Comparison of ENCODE assay signal across 9 cellular contexts in the genomic region with DNA sequence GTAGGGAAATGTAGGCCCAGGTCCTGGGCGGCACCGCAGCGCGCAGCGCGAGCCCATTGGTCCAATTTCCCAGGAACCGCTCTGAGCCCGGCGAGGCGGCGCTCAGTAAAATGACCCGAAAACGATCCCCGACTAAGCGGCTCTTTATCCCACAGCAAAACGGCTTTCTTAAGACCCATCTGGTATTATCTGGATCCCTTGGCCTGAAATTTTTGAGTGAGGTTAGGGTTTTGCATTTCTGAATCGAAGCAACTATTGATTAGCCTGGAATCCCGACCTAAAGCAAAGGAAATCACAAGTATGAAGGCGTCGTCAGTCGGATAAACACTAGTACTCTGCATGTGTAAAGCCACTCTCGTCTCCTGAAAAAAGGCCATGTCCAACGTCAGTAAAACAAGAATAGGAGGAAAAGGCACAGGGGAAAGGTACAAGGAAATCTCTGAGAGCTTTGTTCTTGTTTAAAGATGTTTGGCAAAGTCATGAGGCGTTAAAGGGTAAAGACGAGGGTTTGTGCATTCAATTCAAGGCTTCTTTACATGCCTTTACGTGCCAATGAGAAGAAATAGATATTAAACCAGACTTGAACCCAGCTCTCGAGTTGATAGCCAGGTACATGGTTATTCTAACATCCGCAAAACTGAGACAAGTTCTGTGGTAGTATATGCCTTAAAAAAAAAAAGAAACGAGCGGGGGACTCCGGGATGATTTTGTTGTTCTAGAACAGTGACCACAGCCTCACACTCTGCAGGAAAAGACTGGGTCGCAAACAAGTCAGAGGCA. TPM values are rescaled to one million over a fixed set of nuclear protein-coding genes. Genes with fewer than 3 reads are reported as not detected.
DNase-seq lines count a peak whose midpoint lies in the region; ATAC-seq and TF ChIP-seq lines count a peak whose summit lies in the region.
"Had no signal": no experiment of that assay in that cellular context is flagged by ENCODE, and none has a peak within 500 bp of the region (broad histone marks: within the 10 kb centered on the region; RNA-seq: fewer than 3 reads in every experiment).

No MANE protein-coding gene starts in this region.

- H3K4me1 ChIP-seq in ascending aorta (peaks cover 21 to 27% of the 10 kb centered on the region in 2 donors), right lobe of liver (peaks cover 0 to 26% (median 4%) of the 10 kb centered on the region in 4 donors), urinary bladder (ENCODE audit: insufficient read depth) (no peaks in the 10 kb centered on the region)

- H3K27ac Mint-ChIP-seq in CD4-positive, alpha-beta T cell = peak overlapping the region; percentile 94

- no peak for ATAC-seq in CD4-positive, alpha-beta T cell (ENCODE audit: poor library complexity)
- ATAC-seq in HG03460 (IDR thresholded peaks at IDR 0.05; ENCODE audit: unreplicated experiment) = peak; percentile 47
- ATAC-seq in right lobe of liver = no peak
- ATAC-seq in GM19455 (IDR thresholded peaks at IDR 0.05; ENCODE audit: unreplicated experiment) = no peak

- peak overlapping the region; percentile 92 for H3K27ac ChIP-seq in CD4-positive, alpha-beta T cell (ENCODE audit: low read depth, low read length)
- peak overlapping the region; percentile 94 to 99 for H3K27ac ChIP-seq in ascending aorta
- peak overlapping the region; percentile 94 to 96 (median 95) for H3K27ac ChIP-seq in right lobe of liver
- H3K27ac ChIP-seq in urinary bladder (ENCODE audit: low read depth) = peak overlapping the region; percentile 95

- H3K27me3 ChIP-seq in CD4-positive, alpha-beta T cell (ENCODE audit: control insufficient read depth, insufficient read depth, low read length) = no peaks in the 10 kb centered on the region
- no peaks in the 10 kb centered on the region for H3K27me3 ChIP-seq in ascending aorta
- no peaks in the 10 kb centered on the region for H3K27me3 ChIP-seq in right lobe of liver

- H3K36me3 ChIP-seq in ascending aorta (peaks cover 45 to 46% of the 10 kb centered on the region in 2 donors), right lobe of liver (peaks cover 1 to 43% (median 22%) of the 10 kb centered on the region in 4 donors), urinary bladder (ENCODE audit: insufficient read depth) (no peaks in the 10 kb centered on the region)

- no peak for DNase-seq in CD4-positive, alpha-beta T cell
- DNase-seq in ascending aorta (ENCODE audit: low spot score in 2 of 2) (no peak), right lobe of liver (no peak), GM19238 (ENCODE audit: insufficient read length, low spot score) (no peak), AG20443 (ENCODE audit: low spot score) (no peak)

- H3K4me3 Mint-ChIP-seq in CD4-positive, alpha-beta T cell = peak overlapping the region; percentile 91

- no peaks in the 10 kb centered on the region for H3K27me3 Mint-ChIP-seq in CD4-positive, alpha-beta T cell

- TF ChIP-seq POLR2A in right lobe of liver (IDR thresholded peaks at IDR 0.05) = no peak

- POLR2A ChIA-PET in CD4-positive, alpha-beta T cell (lab: Charles Lee) = interaction anchor here (0.6 to 5.8 kb wide), 41 partner anchors 8 to 741 kb away, joined by 3 to 248 read pairs (median 5); a partner anchor contains a TSS

- intact Hi-C loops in CD4-positive, alpha-beta T cell (cut with DNase I, micrococcal nuclease) = loop anchor here (1.0 to 10.0 kb wide), 8 partner anchors 30 to 426 kb away; a partner anchor contains a TSS
- intact Hi-C loops in ascending aorta (cut with DNase I) (loop anchor here (1.0 to 10.0 kb wide), 9 partner anchors 26 to 441 kb away; a partner anchor contains a TSS), right lobe of liver (cut with DNase I) (no loop called here)

- WGBS in right lobe of liver (ENCODE audit: insufficient coverage, low coverage, low lambda C conversion rate, missing lambda C conversion rate) = under 1% methylated on average over 26 of the region's 32 CpGs
- WGBS in urinary bladder = under 1% methylated on average over 32 of the region's 32 CpGs

- CTCF ChIA-PET in CD4-positive, alpha-beta T cell (lab: Charles Lee) = interaction anchor here (1.0 to 5.2 kb wide), 4 partner anchors 26 to 41 kb away, joined by 3 to 80 read pairs (median 22); a partner anchor contains a TSS

- H3K4me1 Mint-ChIP-seq in CD4-positive, alpha-beta T cell (ENCODE audit: low read depth) = peaks cover 58% of the 10 kb centered on the region

- H3K36me3 Mint-ChIP-seq in CD4-positive, alpha-beta T cell (ENCODE audit: low read depth) = peaks cover 84% of the 10 kb centered on the region

- no peaks in the 10 kb centered on the region for H3K9me3 Mint-ChIP-seq in CD4-positive, alpha-beta T cell

- H3K9me3 ChIP-seq in CD4-positive, alpha-beta T cell (ENCODE audit: control insufficient read depth, low read length) = no peaks in the 10 kb centered on the region
- H3K9me3 ChIP-seq in ascending aorta (no peaks in the 10 kb centered on the region), right lobe of liver (no peaks in the 10 kb centered on the region)

- TF ChIP-seq CTCF in CD4-positive, alpha-beta T cell (IDR thresholded peaks at IDR 0.05) = no peak
- TF ChIP-seq CTCF in ascending aorta (IDR thresholded peaks at IDR 0.05) (no peak), right lobe of liver (IDR thresholded peaks at IDR 0.05) (no peak)

- H3K4me3 ChIP-seq in ascending aorta (peak overlapping the region; percentile 84 to 99), right lobe of liver (peak overlapping the region; percentile 86 to 98 (median 97)), urinary bladder (ENCODE audit: low read depth, low read length) (peak overlapping the region; percentile 34)

RNA-seq across cellular contexts. Expression of a gene that starts 0.6 kb away (rescaled TPM):
- total RNA-seq in CD4-positive, alpha-beta T cell = 100 to 1,000 TPM; 322 to 331 TPM
- total RNA-seq in ascending aorta (974 TPM), right lobe of liver (100 to 1,000 TPM; 219 to 503 (median 313) TPM), urinary bladder (231 TPM)
- 728 TPM for polyA plus RNA-seq in urinary bladder

RNA-seq across cellular contexts. Expression of a gene that starts 1.7 kb away (rescaled TPM):
- total RNA-seq in CD4-positive, alpha-beta T cell = 10 to 100 TPM; 37.7 to 39.2 TPM
- total RNA-seq in ascending aorta (45.0 TPM), right lobe of liver (10 to 100 TPM; 14.0 to 25.6 (median 19.7) TPM), urinary bladder (38.2 TPM)
- 65.4 TPM for polyA plus RNA-seq in urinary bladder

RNA-seq across cellular contexts. Expression of a gene that starts 14.1 kb away (rescaled TPM):
- total RNA-seq in CD4-positive, alpha-beta T cell = 1 to 10 TPM; 5.2 to 5.9 TPM
- total RNA-seq in ascending aorta = 92.8 TPM
- 10 to 100 TPM in 1 of 6 experiments, 1 to 10 TPM in 5; 5.1 to 13.9 (median 7.8) TPM for total RNA-seq in right lobe of liver
- total RNA-seq in urinary bladder = 43.3 TPM
- polyA plus RNA-seq in urinary bladder = 120 TPM

RNA-seq across cellular contexts. Expression of a gene that starts 21.1 kb away (rescaled TPM):
- total RNA-seq in CD4-positive, alpha-beta T cell = 10 to 100 TPM; 20.6 to 21.6 TPM
- total RNA-seq in ascending aorta (not detected), right lobe of liver (1 to 10 TPM in 3 of 6 experiments, under 1 TPM in 3; 0.49 to 1.3 (median 1.0) TPM), urinary bladder (2.7 TPM)
- 0.98 TPM for polyA plus RNA-seq in urinary bladder

RNA-seq across cellular contexts. Expression of a gene that starts 24.8 kb away (rescaled TPM):
- under 1 TPM; 0.33 to 0.61 TPM for total RNA-seq in CD4-positive, alpha-beta T cell
- total RNA-seq in ascending aorta (not detected), right lobe of liver (under 1 TPM in 3 of 6 experiments, not detected in 3; 0.16 to 0.37 (median 0.31) TPM), urinary bladder (0.85 TPM)
- polyA plus RNA-seq in urinary bladder = 2.0 TPM
- total RNA-seq: RPMI7951 had no signal

Comparison
In these comparisons a context has a peak if more than half of its experiments do, and no peak if none do; other contexts are left out.
1. H3K4me3 ChIP-seq: peak in every context shown above with its lines; median percentile 97 in right lobe of liver; 92 in ascending aorta; 34 in urinary bladder.
2. intact Hi-C loops: an anchor here in CD4-positive, alpha-beta T cell (1.0 to 10.0 kb wide) and ascending aorta (1.0 to 10.0 kb wide); none called in right lobe of liver.